Comparison of ENCODE assay signal across 30 cellular contexts in the genomic region with DNA sequence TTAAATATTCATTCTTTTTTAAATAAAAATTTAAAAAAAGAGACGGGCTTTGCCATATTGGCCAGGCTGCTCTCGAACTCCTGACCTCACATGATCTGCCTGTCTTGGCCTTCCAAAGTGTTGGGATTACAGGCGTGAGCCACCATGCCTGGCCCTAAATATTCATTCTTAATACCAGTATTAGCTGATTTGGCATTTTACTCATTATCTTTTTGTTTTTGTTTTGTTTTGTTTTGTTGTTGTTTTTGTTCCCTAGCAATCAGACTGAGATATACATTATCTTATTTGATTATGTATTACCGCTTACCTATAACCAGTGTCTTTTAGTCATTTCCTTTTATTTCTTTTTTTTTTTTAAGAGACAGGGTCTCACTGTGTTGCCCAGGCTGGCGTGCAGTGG. TPM values are rescaled to one million over a fixed set of nuclear protein-coding genes. Genes with fewer than 3 reads are reported as not detected.
"Had no signal": no experiment of that assay in that cellular context is flagged by ENCODE, and none has a peak within 500 bp of the region (broad histone marks: within the 10 kb centered on the region; RNA-seq: fewer than 3 reads in every experiment).

No MANE protein-coding gene starts in this region.

- H3K27me3 ChIP-seq: ascending aorta, cardiac muscle cell, Peyer's patch had no signal

- FAIRE-seq: TTC549 had no signal

- H3K9ac ChIP-seq: KMS-11 had no signal

- H3K4me3 Mint-ChIP-seq: activated CD4-positive, alpha-beta T cell treated with anti-CD3 and anti-CD28 coated beads, Interleukin-2, amount 10 ng/mL, durations not matched to agents 24 days and 14 days; activated CD8-positive, alpha-beta T cell treated with anti-CD3 and anti-CD28 coated beads for 36 hours; activated naive CD4-positive, alpha-beta T cell treated with anti-CD3 and anti-CD28 coated beads, Interleukin-2, amount 50 U/mL, for 24 hours; activated naive CD8-positive, alpha-beta T cell treated with anti-CD3 and anti-CD28 coated beads, Interleukin-2, amount 10 ng/mL, durations not matched to agents 7 days and 5 days; activated T-cell treated with anti-CD3 and anti-CD28 coated beads, Interleukin-2, amount 50 U/mL, for 24 hours had no signal

- H3K27me3 Mint-ChIP-seq: activated CD4-positive, alpha-beta T cell treated with anti-CD3 and anti-CD28 coated beads, Interleukin-2, amount 10 ng/mL, durations not matched to agents 24 days and 14 days; activated CD8-positive, alpha-beta T cell treated with anti-CD3 and anti-CD28 coated beads for 36 hours; activated naive CD4-positive, alpha-beta T cell treated with anti-CD3 and anti-CD28 coated beads, Interleukin-2, amount 50 U/mL, for 24 hours; activated naive CD8-positive, alpha-beta T cell treated with anti-CD3 and anti-CD28 coated beads, Interleukin-2, amount 10 ng/mL, durations not matched to agents 7 days and 5 days; activated T-cell treated with anti-CD3 and anti-CD28 coated beads, Interleukin-2, amount 50 U/mL, for 24 hours had no signal

- H3K4me3 ChIP-seq: ascending aorta, cardiac muscle cell, Peyer's patch had no signal

- H3K27ac Mint-ChIP-seq: activated CD4-positive, alpha-beta T cell treated with anti-CD3 and anti-CD28 coated beads, Interleukin-2, amount 10 ng/mL, durations not matched to agents 24 days and 14 days; activated CD8-positive, alpha-beta T cell treated with anti-CD3 and anti-CD28 coated beads for 36 hours had no signal

- H3K4me2 ChIP-seq: KMS-11 had no signal

- H3K9me3 Mint-ChIP-seq: activated CD4-positive, alpha-beta T cell treated with anti-CD3 and anti-CD28 coated beads, Interleukin-2, amount 10 ng/mL, durations not matched to agents 24 days and 14 days; activated CD8-positive, alpha-beta T cell treated with anti-CD3 and anti-CD28 coated beads for 36 hours; activated naive CD4-positive, alpha-beta T cell treated with anti-CD3 and anti-CD28 coated beads, Interleukin-2, amount 50 U/mL, for 24 hours; activated naive CD8-positive, alpha-beta T cell treated with anti-CD3 and anti-CD28 coated beads, Interleukin-2, amount 10 ng/mL, durations not matched to agents 7 days and 5 days; activated T-cell treated with anti-CD3 and anti-CD28 coated beads, Interleukin-2, amount 50 U/mL, for 24 hours had no signal

- ATAC-seq: activated CD8-positive, alpha-beta T cell treated with anti-CD3 and anti-CD28 coated beads for 36 hours; PC-3 had no signal

- H3K4me1 ChIP-seq: ascending aorta, Peyer's patch had no signal

- DNase-seq: activated CD4-positive, alpha-beta T cell treated with anti-CD3 and anti-CD28 coated beads, Interleukin-2, amount 10 ng/mL, durations not matched to agents 24 days and 14 days; activated CD4-positive, alpha-beta T cell treated with anti-CD3 and anti-CD28 coated beads, Interleukin-2, amount 50 U/mL, for 4 hours; activated CD8-positive, alpha-beta T cell treated with anti-CD3 and anti-CD28 coated beads for 36 hours; activated effector memory CD4-positive, alpha-beta T cell treated with Interleukin-2 at 50 U/mL for 16 hours; activated naive CD8-positive, alpha-beta T cell treated with anti-CD3 and anti-CD28 coated beads, Interleukin-2, amount 10 ng/mL, durations not matched to agents 7 days and 5 days; activated T-cell treated with anti-CD3 and anti-CD28 coated beads, Interleukin-2, amount 50 U/mL, for 24 hours; amygdala; NCI-H1092 treated with DMSO at 0.1 percent for 48 hours; NCI-H1417; NCI-H146; NCI-H187; NCI-H2029 treated with DMSO at 0.1 percent for 48 hours; NCI-H2107; NCI-H2171; NCI-H510A; NCI-H526; NCI-H748 treated with DMSO at 0.1 percent for 48 hours; NK-92 treated with Interleukin-12 subunit alpha and Interleukin-12 subunit beta, amount 100 ng/mL, for 24 hours; PC-3; Peyer's patch; Right ventricle myocardium superior; RPMI8226; SW 1271; T-helper 1 cell had no signal

- H3K4me1 Mint-ChIP-seq: activated CD4-positive, alpha-beta T cell treated with anti-CD3 and anti-CD28 coated beads, Interleukin-2, amount 10 ng/mL, durations not matched to agents 24 days and 14 days; activated naive CD4-positive, alpha-beta T cell treated with anti-CD3 and anti-CD28 coated beads, Interleukin-2, amount 50 U/mL, for 24 hours; activated naive CD8-positive, alpha-beta T cell treated with anti-CD3 and anti-CD28 coated beads, Interleukin-2, amount 10 ng/mL, durations not matched to agents 7 days and 5 days had no signal

- H3K9me3 ChIP-seq: ascending aorta, Peyer's patch had no signal

- H3K27ac ChIP-seq: ascending aorta, cardiac muscle cell, KMS-11, Peyer's patch had no signal

RNA-seq across cellular contexts. Expression of gene CDHR2, which starts 49.9 kb away (rescaled TPM):
- total RNA-seq: ascending aorta, LHCN-M2 had no signal
